ENCODE assay signal across 9 cellular contexts in genomic region chr6:33851959-33852358, GRCh38. TPM values are rescaled to one million over a fixed set of nuclear protein-coding genes. Genes with fewer than 3 reads are reported as not detected.
A peak's percentile ranks its signal among the peaks of the same experiment; 100 is the strongest.
DNase-seq lines count a peak whose midpoint lies in the region; ATAC-seq, FAIRE-seq and TF ChIP-seq lines count a peak whose summit lies in the region.
"Had no signal": no experiment of that assay in that cellular context is flagged by ENCODE, and none has a peak within 500 bp of the region (broad histone marks: within the 10 kb centered on the region; RNA-seq: fewer than 3 reads in every experiment).

No MANE protein-coding gene starts in this region.

- no peaks in the 10 kb centered on the region for H3K27me3 ChIP-seq in vagina

- no peaks in the 10 kb centered on the region for H3K4me1 ChIP-seq in vagina

- H3K4me3 ChIP-seq in WI38 (ENCODE audit: low read depth, low read length) (no peak overlapping the region), vagina (no peak overlapping the region)

- no peak for FAIRE-seq in H54 (lab: Jason Lieb, UNC)

- DNase-seq in AG20443 (ENCODE audit: low spot score), result peak; percentile 56
- DNase-seq in H54 (ENCODE audit: insufficient read length, low spot score), result peak; percentile 44
- DNase-seq in iPS DF 4.7 (ENCODE audit: extremely low read depth, low spot score), result peak; percentile 49
- DNase-seq in activated effector memory CD4-positive, alpha-beta T cell treated with Interleukin-2 at 50 U/mL for 16 hours, result no peak
- no peak for DNase-seq in vagina (ENCODE audit: extremely low spot score in 2 of 2)

- no peaks in the 10 kb centered on the region for H3K36me3 ChIP-seq in vagina

- intact Hi-C loops in vagina (cut with DNase I), result no loop called here

- TF ChIP-seq POLR2A in H54 (IDR thresholded peaks at IDR 0.05; ENCODE audit: low read depth, low read length) (no peak), vagina (IDR thresholded peaks at IDR 0.05) (no peak)

- no peak overlapping the region for H3K27ac ChIP-seq in vagina

- ATAC-seq in GM18870 (IDR thresholded peaks at IDR 0.05; ENCODE audit: unreplicated experiment) (no peak), GM19463 (IDR thresholded peaks at IDR 0.05; ENCODE audit: unreplicated experiment) (no peak)

- TF ChIP-seq CTCF in WI38 (IDR thresholded peaks at IDR 0.05; ENCODE audit: low read depth, low read length) (peak; percentile 13; the same call in 1 of the 2 replicates), vagina (IDR thresholded peaks at IDR 0.05) (no peak)

- no peaks in the 10 kb centered on the region for H3K9me3 ChIP-seq in vagina

RNA-seq across cellular contexts. Expression of gene MLN, which starts 48.2 kb away (rescaled TPM):
- total RNA-seq in vagina, result not detected
- total RNA-seq: T-helper 1 cell treated with Interleukin-12 subunit alpha and Interleukin-12 subunit beta and Interleukin-4 antibody, amounts not matched to agents 30 ng/mL and 1 ng/mL, for 36 hours had no signal

Comparison
In these comparisons a context has a peak if more than half of its experiments do, and no peak if none do; other contexts are left out.
1. DNase-seq: peak in AG20443 (single experiment), H54 (single experiment) and iPS DF 4.7 (single experiment); none in activated effector memory CD4-positive, alpha-beta T cell treated with Interleukin-2 at 50 U/mL for 16 hours (single experiment) and vagina (0 of 2).